ENCODE assay signal across 8 cellular contexts in genomic region chr16:29790949-29791844, GRCh38. TPM values are rescaled to one million over a fixed set of nuclear protein-coding genes. Genes with fewer than 3 reads are reported as not detected.
A peak's percentile ranks its signal among the peaks of the same experiment; 100 is the strongest.
DNase-seq lines count a peak whose midpoint lies in the region; ATAC-seq and TF ChIP-seq lines count a peak whose summit lies in the region.

No MANE protein-coding gene starts in this region.

- no peaks in the 10 kb centered on the region for H3K9me3 ChIP-seq in adipocyte (ENCODE audit: control insufficient read depth, low read length)
- no peaks in the 10 kb centered on the region for H3K9me3 ChIP-seq in thymus (ENCODE audit: control insufficient read depth)

- H3K9ac ChIP-seq in adipocyte (ENCODE audit: low read length), result peak overlapping the region; percentile 97

- H3K4me3 ChIP-seq in adipocyte (ENCODE audit: low read length) (peak overlapping the region; percentile 85), thymus (ENCODE audit: low read length) (peak overlapping the region; percentile 72)

- ATAC-seq in GM18511 (IDR thresholded peaks at IDR 0.05; ENCODE audit: unreplicated experiment) (peak; percentile 4), HG03432 (IDR thresholded peaks at IDR 0.05; ENCODE audit: unreplicated experiment) (peak; percentile 7), left colon (peak; percentile 20)

- in situ Hi-C loops in GM13977 (cut with MboI; ENCODE audit: low pct_unique_long_range_greater_than_20kb, low sequenced_read_pairs, unreplicated experiment), result no loop called here

- DNase-seq in adipocyte (ENCODE audit: low read depth) (peak; percentile 37), left colon (no peak), GM13977 (ENCODE audit: low spot score) (no peak), kidney tubule cell (ENCODE audit: low spot score) (no peak), 8988T (no peak)

- H3K4me1 ChIP-seq in adipocyte (ENCODE audit: control insufficient read depth, insufficient read depth, low read length) (peaks cover 14% of the 10 kb centered on the region), thymus (ENCODE audit: control insufficient read depth, insufficient read depth, low read length) (peaks cover 18% of the 10 kb centered on the region)

- no peaks in the 10 kb centered on the region for H3K27me3 ChIP-seq in adipocyte (replicated peaks; ENCODE audit: control insufficient read depth, insufficient read depth, low read length)
- H3K27me3 ChIP-seq in thymus (ENCODE audit: control insufficient read depth, insufficient read depth), result no peaks in the 10 kb centered on the region

- 2% methylated on average over 31 of the region's 31 CpGs for WGBS in thymus

- intact Hi-C loops in left colon (cut with DNase I, micrococcal nuclease), result no loop called here

- H3K27ac ChIP-seq in thymus (ENCODE audit: low read depth), result peak overlapping the region; percentile 77

- no peak for TF ChIP-seq CTCF in GM13977 (IDR thresholded peaks at IDR 0.05; ENCODE audit: extremely low read depth, insufficient read depth, missing control alignments)

- no peaks in the 10 kb centered on the region for H3K36me3 ChIP-seq in adipocyte (ENCODE audit: control insufficient read depth, insufficient read depth, low read length, severe bottlenecking)
- peaks cover 6% of the 10 kb centered on the region for H3K36me3 ChIP-seq in thymus (ENCODE audit: control insufficient read depth, insufficient read depth)

RNA-seq across cellular contexts. Expression of gene KIF22, which starts 0.6 kb away (rescaled TPM):
- 10 to 100 TPM; 53.0 to 55.2 TPM for total RNA-seq in left colon
- polyA plus RNA-seq in thymus, result 82.5 TPM

RNA-seq across cellular contexts. Expression of gene ZG16, which starts 13.1 kb away (rescaled TPM):
- total RNA-seq in left colon, result 1,000 to 10,000 TPM; 1,315 to 1,793 TPM
- polyA plus RNA-seq in thymus, result 0.27 TPM

RNA-seq across cellular contexts. Expression of gene MAZ, which starts 15.1 kb away (rescaled TPM):
- 100 to 1,000 TPM; 252 to 365 TPM for total RNA-seq in left colon
- 178 TPM for polyA plus RNA-seq in thymus

RNA-seq across cellular contexts. Expression of gene PRRT2, which starts 20.8 kb away (rescaled TPM):
- 1 to 10 TPM; 1.3 to 2.0 TPM for total RNA-seq in left colon
- 1.0 TPM for polyA plus RNA-seq in thymus

RNA-seq across cellular contexts. Expression of gene PAGR1, which starts 24.8 kb away (rescaled TPM):
- 10 to 100 TPM; 16.8 to 17.4 TPM for total RNA-seq in left colon
- 36.0 TPM for polyA plus RNA-seq in thymus
